In genomic region chr19:13825489-13826475, GRCh38 we compare ENCODE assay signal across 11 cellular contexts. TPM values are rescaled to one million over a fixed set of nuclear protein-coding genes. Genes with fewer than 3 reads are reported as not detected.
DNase-seq lines count a peak whose midpoint lies in the region; ATAC-seq and TF ChIP-seq lines count a peak whose summit lies in the region.
"Had no signal": no experiment of that assay in that cellular context is flagged by ENCODE, and none has a peak within 500 bp of the region (broad histone marks: within the 10 kb centered on the region; RNA-seq: fewer than 3 reads in every experiment).

No MANE protein-coding gene starts in this region.

- no peak overlapping the region for H3K27ac ChIP-seq in breast epithelium

- no peak overlapping the region for H3K4me3 Mint-ChIP-seq in MCF 10A (ENCODE audit: unreplicated experiment)
- H3K4me3 Mint-ChIP-seq: activated T-cell treated with anti-CD3 and anti-CD28 coated beads, Interleukin-2, amount 50 U/mL, for 72 hours; naive thymus-derived CD8-positive, alpha-beta T cell had no signal

- H3K27ac Mint-ChIP-seq in MCF 10A (ENCODE audit: low read depth, unreplicated experiment) = no peak overlapping the region
- H3K27ac Mint-ChIP-seq: activated T-cell treated with anti-CD3 and anti-CD28 coated beads, Interleukin-2, amount 50 U/mL, for 72 hours had no signal

- CTCF ChIA-PET in MCF 10A (lab: Yijun Ruan, JAX) = interaction anchor here (0.5 to 1.2 kb wide), 5 partner anchors 11 to 673 kb away, joined by 3 to 4 read pairs (median 3); no protein-coding TSS in a partner anchor

- peak; percentile 27 for ATAC-seq in esophagus mucosa
- ATAC-seq in GM21423 (IDR thresholded peaks at IDR 0.05; ENCODE audit: unreplicated experiment) = no peak
- no peak for ATAC-seq in HG03196 (IDR thresholded peaks at IDR 0.05; ENCODE audit: unreplicated experiment)
- no peak for ATAC-seq in HG03280 (IDR thresholded peaks at IDR 0.05; ENCODE audit: unreplicated experiment)
- ATAC-seq: naive thymus-derived CD8-positive, alpha-beta T cell had no signal

- no peak for TF ChIP-seq CTCF in MCF 10A (IDR thresholded peaks at IDR 0.05; ENCODE audit: unreplicated experiment)
- TF ChIP-seq CTCF in breast epithelium (IDR thresholded peaks at IDR 0.05) = no peak

- peak; percentile 50 for DNase-seq in MCF 10A (ENCODE audit: unreplicated experiment)
- no peak for DNase-seq in breast epithelium (ENCODE audit: low spot score in 2 of 2)
- peak; percentile 99 for DNase-seq in NCI-H82 (lab: John Stamatoyannopoulos, UW)
- DNase-seq in stimulated activated CD4-positive, alpha-beta T cell treated with anti-CD3 and anti-CD28 coated beads, Interleukin-2, amount 100 ng/mL, for 48 hours = no peak
- DNase-seq: activated T-cell treated with anti-CD3 and anti-CD28 coated beads, Interleukin-2, amount 50 U/mL, for 72 hours; naive thymus-derived CD8-positive, alpha-beta T cell had no signal

- H3K4me1 Mint-ChIP-seq in MCF 10A (ENCODE audit: insufficient read depth, unreplicated experiment) = peaks cover 18% of the 10 kb centered on the region

- intact Hi-C loops in MCF 10A (cut with micrococcal nuclease) = no loop called here
- intact Hi-C loops in breast epithelium (cut with DNase I; ENCODE audit: low total_unique reads) = no loop called here

- H3K36me3 Mint-ChIP-seq in MCF 10A (ENCODE audit: insufficient read depth, unreplicated experiment) = peaks cover 76% of the 10 kb centered on the region

- TF ChIP-seq POLR2A in breast epithelium (IDR thresholded peaks at IDR 0.05) = no peak

- H3K27me3 Mint-ChIP-seq in MCF 10A (ENCODE audit: insufficient read depth, unreplicated experiment) = no peaks in the 10 kb centered on the region
- H3K27me3 Mint-ChIP-seq: naive thymus-derived CD8-positive, alpha-beta T cell had no signal

- no peaks in the 10 kb centered on the region for H3K9me3 ChIP-seq in breast epithelium

- POLR2A ChIA-PET in MCF 10A (lab: Yijun Ruan, JAX) = no interaction called here

- H3K36me3 ChIP-seq in breast epithelium = no peaks in the 10 kb centered on the region

- H3K4me3 ChIP-seq in breast epithelium = no peak overlapping the region

- no peaks in the 10 kb centered on the region for H3K27me3 ChIP-seq in breast epithelium

- no peaks in the 10 kb centered on the region for H3K4me1 ChIP-seq in breast epithelium

- BruUV-seq in MCF 10A (replicated peaks; lab: Mats Ljungman, UMichigan) = no TSS peak

- H3K9me3 Mint-ChIP-seq in MCF 10A (ENCODE audit: unreplicated experiment) = no peaks in the 10 kb centered on the region
- H3K9me3 Mint-ChIP-seq: activated T-cell treated with anti-CD3 and anti-CD28 coated beads, Interleukin-2, amount 50 U/mL, for 72 hours; naive thymus-derived CD8-positive, alpha-beta T cell had no signal

RNA-seq across cellular contexts. Expression of gene ZSWIM4, which starts 30.5 kb away (rescaled TPM):
- total RNA-seq in MCF 10A (2022) (9.2 and 9.4 TPM in 2 replicates), breast epithelium (1 to 10 TPM; 1.1 to 8.5 (median 6.9) TPM), esophagus mucosa (10.9 TPM)

RNA-seq across cellular contexts. Expression of gene NANOS3, which starts 51.2 kb away (rescaled TPM):
- total RNA-seq in MCF 10A (2022) = not detected in 2 replicates
- total RNA-seq in breast epithelium = not detected
- total RNA-seq in esophagus mucosa = not detected
- total RNA-seq: fibroblast of lung; naive thymus-derived CD8-positive, alpha-beta T cell had no signal

RNA-seq across cellular contexts. Expression of gene C19orf53, which starts 51.5 kb away (rescaled TPM):
- total RNA-seq in MCF 10A (2022) (89.0 and 101 TPM in 2 replicates), breast epithelium (100 to 1,000 TPM; 134 to 175 (median 137) TPM), esophagus mucosa (60.2 TPM)

Comparison
In these comparisons a context has a peak if more than half of its experiments do, and no peak if none do; other contexts are left out.
1. DNase-seq: peak in MCF 10A (single experiment) and NCI-H82 (single experiment); none in breast epithelium (0 of 2) and stimulated activated CD4-positive, alpha-beta T cell treated with anti-CD3 and anti-CD28 coated beads, Interleukin-2, amount 100 ng/mL, for 48 hours (0 of 2).